ENCODE assay signal across 8 cellular contexts in genomic region chr1:40038693-40039092, GRCh38. TPM values are rescaled to one million over a fixed set of nuclear protein-coding genes. Genes with fewer than 3 reads are reported as not detected.
DNase-seq lines count a peak whose midpoint lies in the region; TF ChIP-seq lines count a peak whose summit lies in the region.

No MANE protein-coding gene starts in this region.

- H3K27me3 Mint-ChIP-seq in activated CD4-positive, alpha-beta T cell treated with anti-CD3 and anti-CD28 coated beads, Interleukin-2, amount 10 ng/mL, durations not matched to agents 24 days and 14 days: no peaks in the 10 kb centered on the region

- no peak for TF ChIP-seq POLR2A in suprapubic skin (IDR thresholded peaks at IDR 0.05)

- H3K36me3 ChIP-seq in iPS-20b (ENCODE audit: insufficient read depth, low read depth, low read length) (peaks cover 14% of the 10 kb centered on the region; the same call in 1 of the 2 replicates), suprapubic skin (no peaks in the 10 kb centered on the region)

- H3K9me3 ChIP-seq in iPS-20b (ENCODE audit: insufficient read depth, low read depth, low read length) (no peaks in the 10 kb centered on the region), suprapubic skin (no peaks in the 10 kb centered on the region)

- peaks cover 52% of the 10 kb centered on the region for H3K4me1 Mint-ChIP-seq in activated CD4-positive, alpha-beta T cell treated with anti-CD3 and anti-CD28 coated beads, Interleukin-2, amount 10 ng/mL, durations not matched to agents 24 days and 14 days

- H3K27ac Mint-ChIP-seq in activated CD4-positive, alpha-beta T cell treated with anti-CD3 and anti-CD28 coated beads, Interleukin-2, amount 10 ng/mL, durations not matched to agents 24 days and 14 days: peak overlapping the region; percentile 79

- H3K27ac ChIP-seq in iPS-20b (ENCODE audit: low read length) (no peak overlapping the region), suprapubic skin (peak overlapping the region; percentile 95)

- H3K4me1 ChIP-seq in iPS-20b (ENCODE audit: insufficient read depth, low read length) (peaks cover 14% of the 10 kb centered on the region), suprapubic skin (peaks cover 65% of the 10 kb centered on the region)

- no peak for DNase-seq in activated CD4-positive, alpha-beta T cell treated with anti-CD3 and anti-CD28 coated beads, Interleukin-2, amount 10 ng/mL, durations not matched to agents 24 days and 14 days
- DNase-seq in activated CD4-positive, alpha-beta T cell treated with anti-CD3 and anti-CD28 coated beads, Interleukin-2, amount 50 U/mL, for 1 hour: no peak
- DNase-seq in SKM-1 treated with dmso at 0.1 percent for 144 hours (lab: John Stamatoyannopoulos, UW; ENCODE audit: unreplicated experiment): peak; percentile 60
- DNase-seq in suprapubic skin (ENCODE audit: low spot score in 2 of 2): no peak
- DNase-seq in kidney glomerular epithelial cell (lab: John Stamatoyannopoulos, UW): no peak
- no peak for DNase-seq in EL
- DNase-seq in activated CD8-positive, alpha-beta memory T cell treated with anti-CD3 and anti-CD28 coated beads, Interleukin-2, amount 50 U/mL, for 48 hours: no peak

- intact Hi-C loops in activated CD4-positive, alpha-beta T cell treated with anti-CD3 and anti-CD28 coated beads, Interleukin-2, amount 10 ng/mL, durations not matched to agents 24 days and 14 days (cut with micrococcal nuclease): no loop called here

- TF ChIP-seq EP300 in suprapubic skin (IDR thresholded peaks at IDR 0.05): no peak

- no peaks in the 10 kb centered on the region for H3K9me3 Mint-ChIP-seq in activated CD4-positive, alpha-beta T cell treated with anti-CD3 and anti-CD28 coated beads, Interleukin-2, amount 10 ng/mL, durations not matched to agents 24 days and 14 days

- H3K36me3 Mint-ChIP-seq in activated CD4-positive, alpha-beta T cell treated with anti-CD3 and anti-CD28 coated beads, Interleukin-2, amount 10 ng/mL, durations not matched to agents 24 days and 14 days (ENCODE audit: low read depth): peaks cover 25% of the 10 kb centered on the region

- peak overlapping the region; percentile 98; the same call in 1 of the 2 replicates for H3K9ac ChIP-seq in iPS-20b (ENCODE audit: low read depth, low read length)

- peak overlapping the region; percentile 93 for H3K4me3 Mint-ChIP-seq in activated CD4-positive, alpha-beta T cell treated with anti-CD3 and anti-CD28 coated beads, Interleukin-2, amount 10 ng/mL, durations not matched to agents 24 days and 14 days

- WGBS in suprapubic skin: 54% methylated on average over 3 of the region's 3 CpGs

- TF ChIP-seq CTCF in suprapubic skin (IDR thresholded peaks at IDR 0.05): no peak

- H3K27me3 ChIP-seq in iPS-20b (ENCODE audit: insufficient read depth, low read length) (no peaks in the 10 kb centered on the region), suprapubic skin (no peaks in the 10 kb centered on the region)

- peak overlapping the region; percentile 98; the same call in 1 of the 2 replicates for H3K4me3 ChIP-seq in iPS-20b (ENCODE audit: low read length)
- H3K4me3 ChIP-seq in suprapubic skin: no peak overlapping the region

RNA-seq across cellular contexts. Expression of gene CAP1, which starts 1.8 kb away (rescaled TPM):
- 417 and 440 TPM in 2 replicates for total RNA-seq in activated CD4-positive, alpha-beta T cell treated with anti-CD3 and anti-CD28 coated beads, Interleukin-2, amount 10 ng/mL, durations not matched to agents 24 days and 14 days
- 100 to 1,000 TPM; 102 to 154 (median 123) TPM for total RNA-seq in suprapubic skin

RNA-seq across cellular contexts. Expression of gene PPT1, which starts 58.4 kb away (rescaled TPM):
- total RNA-seq in activated CD4-positive, alpha-beta T cell treated with anti-CD3 and anti-CD28 coated beads, Interleukin-2, amount 10 ng/mL, durations not matched to agents 24 days and 14 days: 99.0 and 102 TPM in 2 replicates
- 10 to 100 TPM; 33.5 to 57.7 (median 42.6) TPM for total RNA-seq in suprapubic skin
